In the genomic region with DNA sequence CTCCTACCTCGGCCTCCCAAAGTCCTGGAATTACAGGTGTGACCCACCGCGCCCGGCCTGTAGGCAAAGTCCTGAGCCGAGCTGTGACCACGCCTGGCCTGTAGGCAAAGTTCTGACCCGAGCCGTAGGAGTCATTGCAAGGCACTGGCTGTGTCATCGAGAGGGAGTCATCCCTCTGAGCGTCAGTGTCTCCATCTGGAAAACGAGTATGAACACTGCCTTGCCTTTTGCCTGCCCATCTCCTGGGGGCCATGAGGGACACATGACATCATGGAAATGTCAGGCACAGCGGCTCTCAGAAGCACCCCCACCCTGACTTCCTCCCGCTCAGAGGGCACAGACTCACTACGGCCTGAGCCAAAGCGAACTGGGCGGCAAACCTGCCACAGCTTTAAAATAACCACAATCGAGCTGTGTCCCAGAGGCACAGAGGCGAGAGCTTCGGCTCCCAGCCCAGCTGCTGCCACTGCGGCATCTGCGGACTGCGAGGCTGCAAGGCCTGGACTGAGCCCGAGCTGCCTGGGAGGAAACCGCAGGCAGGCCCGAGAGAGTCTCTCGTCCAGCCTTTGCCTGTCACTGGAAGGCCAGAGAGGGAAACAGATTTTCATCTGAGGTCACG, we compare ENCODE assay signal across 16 cellular contexts. TPM values are rescaled to one million over a fixed set of nuclear protein-coding genes. Genes with fewer than 3 reads are reported as not detected.
DNase-seq lines count a peak whose midpoint lies in the region; ATAC-seq and TF ChIP-seq lines count a peak whose summit lies in the region.
"Had no signal": no experiment of that assay in that cellular context is flagged by ENCODE, and none has a peak within 500 bp of the region (broad histone marks: within the 10 kb centered on the region; RNA-seq: fewer than 3 reads in every experiment).

No MANE protein-coding gene starts in this region.

- H3K36me3 ChIP-seq in body of pancreas (replicated peaks in 1 of 2; ENCODE audit: insufficient read depth in 1 of 2, low read depth in 2 of 2): peaks cover 0 to 4% of the 10 kb centered on the region in 2 donors
- H3K36me3 ChIP-seq: HAP-1 had no signal

- H3K4me1 Mint-ChIP-seq in progenitor cell of endocrine pancreas (ENCODE audit: low read depth): peaks cover 4% of the 10 kb centered on the region

- H3K36me3 Mint-ChIP-seq in progenitor cell of endocrine pancreas (ENCODE audit: insufficient read depth): peaks cover 1% of the 10 kb centered on the region

- H3K4me3 ChIP-seq in body of pancreas: no peak overlapping the region
- H3K4me3 ChIP-seq in right cardiac atrium (ENCODE audit: low read length): no peak overlapping the region
- no peak overlapping the region for H3K4me3 ChIP-seq in dorsolateral prefrontal cortex
- H3K4me3 ChIP-seq: A549, HAP-1 had no signal

- intact Hi-C loops in body of pancreas (cut with DNase I) (no loop called here), right cardiac atrium (cut with DNase I) (no loop called here), dorsolateral prefrontal cortex (cut with DNase I) (no loop called here)

- H3K27me3 Mint-ChIP-seq in progenitor cell of endocrine pancreas: no peaks in the 10 kb centered on the region

- peak; percentile 40 for DNase-seq in AG08396 (ENCODE audit: low spot score)
- peak in 3 of 4 donors; percentile 23 to 32 (median 31) for DNase-seq in body of pancreas
- peak; percentile 62 to 87 (median 82) for DNase-seq in right cardiac atrium
- no peak for DNase-seq in progenitor cell of endocrine pancreas (ENCODE audit: low spot score, unreplicated experiment)
- DNase-seq in dorsolateral prefrontal cortex: no peak
- no peak for DNase-seq in activated CD4-positive, alpha-beta T cell treated with anti-CD3 and anti-CD28 coated beads, Interleukin-2, amount 50 U/mL, for 4 hours
- DNase-seq in COR-L47 (lab: John Stamatoyannopoulos, UW): no peak
- no peak for DNase-seq in NCI-H187 (lab: John Stamatoyannopoulos, UW)
- DNase-seq: activated effector memory CD4-positive, alpha-beta T cell treated with anti-CD3 and anti-CD28 coated beads, Interleukin-2, amount 50 U/mL, for 16 hours; DMS 273 treated with DMSO at 0.1 percent for 48 hours; NCI-H1105 treated with DMSO at 0.1 percent for 48 hours; NCI-H510A; RPMI8226; T-helper 9 cell had no signal

- H3K9me3 Mint-ChIP-seq in progenitor cell of endocrine pancreas (ENCODE audit: low read depth): no peaks in the 10 kb centered on the region

- H3K27me3 ChIP-seq in body of pancreas (no peaks in the 10 kb centered on the region), right cardiac atrium (ENCODE audit: control insufficient read depth, insufficient read depth) (no peaks in the 10 kb centered on the region), dorsolateral prefrontal cortex (peaks cover 0 to 33% (median 0%) of the 10 kb centered on the region in 45 donors)

- no peak overlapping the region for H3K4me3 Mint-ChIP-seq in progenitor cell of endocrine pancreas (ENCODE audit: low read depth)

- 94 to 97% methylated on average over 12 to 26 of the region's 27 CpGs for WGBS in body of pancreas, 2 donors
- WGBS in right cardiac atrium: 64% methylated on average over 27 of the region's 27 CpGs

- H3K4me1 ChIP-seq in body of pancreas: peaks cover 18% of the 10 kb centered on the region
- H3K4me1 ChIP-seq in right cardiac atrium (ENCODE audit: control insufficient read depth, insufficient read depth, low read length): no peaks in the 10 kb centered on the region
- H3K4me1 ChIP-seq: HAP-1 had no signal

- H3K9me3 ChIP-seq in body of pancreas (no peaks in the 10 kb centered on the region), right cardiac atrium (ENCODE audit: control insufficient read depth, low read length) (no peaks in the 10 kb centered on the region)
- H3K9me3 ChIP-seq: A549, HAP-1 had no signal

- ATAC-seq in body of pancreas: peak; percentile 8
- ATAC-seq in right cardiac atrium: peak; percentile 43 to 78
- ATAC-seq: A549 had no signal

- H3K27ac Mint-ChIP-seq in progenitor cell of endocrine pancreas: peak overlapping the region; percentile 49

- H3K27ac ChIP-seq in body of pancreas: peak overlapping the region in 1 of 4 donors; percentile 18
- H3K27ac ChIP-seq in right cardiac atrium (ENCODE audit: low read length): peak overlapping the region; percentile 35
- H3K27ac ChIP-seq in dorsolateral prefrontal cortex: no peak overlapping the region
- H3K27ac ChIP-seq: A549 had no signal

- TF ChIP-seq CTCF in body of pancreas (IDR thresholded peaks at IDR 0.05) (no peak), progenitor cell of endocrine pancreas (IDR thresholded peaks at IDR 0.05; ENCODE audit: unreplicated experiment) (no peak), dorsolateral prefrontal cortex (IDR thresholded peaks at IDR 0.05 in 54 of 56, conservative IDR thresholded peaks at IDR 0.05 in 2 of 56; ENCODE audit: low read depth in 1 of 56, partially characterized antibody in 56 of 56) (no peak)

- no peak for TF ChIP-seq POLR2A in body of pancreas (IDR thresholded peaks at IDR 0.05)

RNA-seq across cellular contexts. Expression of gene RPH3AL, which starts 50.8 kb away (rescaled TPM):
- total RNA-seq in body of pancreas: 10 to 100 TPM; 77.1 to 89.5 TPM
- total RNA-seq in right cardiac atrium: 10 to 100 TPM in 2 of 4 donors, 1 to 10 TPM in 2; 4.7 to 11.5 (median 10.2) TPM
- polyA plus RNA-seq in right cardiac atrium: 6.7 TPM
- 47.6 and 47.8 TPM in 2 replicates for total RNA-seq in progenitor cell of endocrine pancreas
- total RNA-seq in dorsolateral prefrontal cortex: 10 to 100 TPM in 51 of 120 experiments, 1 to 10 TPM in 69; 4.2 to 18.6 (median 9.3) TPM

Comparison
In these comparisons a context has a peak if more than half of its experiments do, and no peak if none do; other contexts are left out.
1. DNase-seq: peak in AG08396 (single experiment), body of pancreas (3 of 4) and right cardiac atrium (3 of 3); none in progenitor cell of endocrine pancreas (single experiment), dorsolateral prefrontal cortex (0 of 10), activated CD4-positive, alpha-beta T cell treated with anti-CD3 and anti-CD28 coated beads, Interleukin-2, amount 50 U/mL, for 4 hours (0 of 2), COR-L47 (single experiment) and NCI-H187 (0 of 2).